In the genomic region with DNA sequence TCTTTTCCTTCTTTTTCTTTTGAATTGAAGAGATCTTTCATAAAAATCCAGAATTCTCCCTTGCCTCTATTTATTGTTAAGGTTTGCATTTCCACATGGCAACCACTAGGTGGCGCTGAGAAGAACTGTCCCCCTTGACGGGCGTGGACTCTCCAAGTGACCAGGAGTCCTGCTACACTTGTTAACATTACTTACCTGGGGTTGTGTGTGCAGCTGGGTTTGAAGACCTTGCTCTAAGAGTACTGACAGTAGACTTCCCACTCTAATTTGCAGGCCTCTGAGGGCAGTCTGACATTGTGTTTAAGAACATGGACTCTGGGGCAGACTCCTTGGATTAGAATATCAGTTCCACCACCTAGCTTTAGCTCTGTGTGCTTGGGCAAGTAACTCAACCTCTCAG, we compare ENCODE assay signal across 8 cellular contexts. TPM values are rescaled to one million over a fixed set of nuclear protein-coding genes. Genes with fewer than 3 reads are reported as not detected.
DNase-seq lines count a peak whose midpoint lies in the region; ATAC-seq and TF ChIP-seq lines count a peak whose summit lies in the region.

No MANE protein-coding gene starts in this region.

- no peaks in the 10 kb centered on the region for H3K36me3 Mint-ChIP-seq in natural killer cell treated with Interleukin-12 subunit alpha and Interleukin-12 subunit beta and Interleukin-15 and Interleukin-18, amount 100 ng/mL, for 72 hours

- TF ChIP-seq CTCF in WI38 (IDR thresholded peaks at IDR 0.05; ENCODE audit: low read depth, low read length) (peak; percentile 65), choroid plexus epithelial cell (conservative IDR thresholded peaks at IDR 0.05; ENCODE audit: low read depth, low read length) (peak; percentile 83)

- no peaks in the 10 kb centered on the region for H3K27me3 Mint-ChIP-seq in natural killer cell treated with Interleukin-12 subunit alpha and Interleukin-12 subunit beta and Interleukin-15 and Interleukin-18, amount 100 ng/mL, for 72 hours

- DNase-seq in activated gamma-delta T cell treated with Interleukin-2 at 50 U/mL for 16 hours (peak; percentile 43), activated gamma-delta T cell (lab: John Stamatoyannopoulos, UW) (no peak), choroid plexus epithelial cell (ENCODE audit: low read depth) (peak; percentile 40), dedifferentiated amniotic fluid mesenchymal stem cell (ENCODE audit: extremely low spot score) (no peak), globus pallidus (ENCODE audit: low spot score) (no peak)
- peak; percentile 64 for DNase-seq in natural killer cell treated with Interleukin-12 subunit alpha and Interleukin-12 subunit beta and Interleukin-15 and Interleukin-18, amount 100 ng/mL, for 72 hours (ENCODE audit: low spot score)

- H3K4me3 ChIP-seq in WI38 (ENCODE audit: low read depth, low read length): no peak overlapping the region
- no peak overlapping the region for H3K4me3 ChIP-seq in choroid plexus epithelial cell (ENCODE audit: low read depth, low read length)

- H3K27ac Mint-ChIP-seq in natural killer cell treated with Interleukin-12 subunit alpha and Interleukin-12 subunit beta and Interleukin-15 and Interleukin-18, amount 100 ng/mL, for 72 hours: peak overlapping the region; percentile 53 to 84

- H3K9me3 Mint-ChIP-seq in natural killer cell treated with Interleukin-12 subunit alpha and Interleukin-12 subunit beta and Interleukin-15 and Interleukin-18, amount 100 ng/mL, for 72 hours: no peaks in the 10 kb centered on the region

- no peak overlapping the region for H3K4me3 Mint-ChIP-seq in natural killer cell treated with Interleukin-12 subunit alpha and Interleukin-12 subunit beta and Interleukin-15 and Interleukin-18, amount 100 ng/mL, for 72 hours

- H3K4me1 Mint-ChIP-seq in natural killer cell treated with Interleukin-12 subunit alpha and Interleukin-12 subunit beta and Interleukin-15 and Interleukin-18, amount 100 ng/mL, for 72 hours (ENCODE audit: low read depth in 2 of 2): peaks cover 46 to 48% of the 10 kb centered on the region in 2 donors

- ATAC-seq in HG03571 (IDR thresholded peaks at IDR 0.05; ENCODE audit: unreplicated experiment): peak; percentile 61
- ATAC-seq in natural killer cell treated with Interleukin-12 subunit alpha and Interleukin-12 subunit beta and Interleukin-15 and Interleukin-18, amount 100 ng/mL, for 72 hours: peak; percentile 69 to 79

RNA-seq across cellular contexts. Expression of a gene that starts 52.8 kb away (rescaled TPM):
- 10 to 100 TPM; 11.6 to 24.0 TPM for total RNA-seq in natural killer cell treated with Interleukin-12 subunit alpha and Interleukin-12 subunit beta and Interleukin-15 and Interleukin-18, amount 100 ng/mL, for 72 hours

Comparison
In these comparisons a context has a peak if more than half of its experiments do, and no peak if none do; other contexts are left out.
1. DNase-seq: peak in activated gamma-delta T cell treated with Interleukin-2 at 50 U/mL for 16 hours (single experiment), choroid plexus epithelial cell (single experiment) and natural killer cell treated with Interleukin-12 subunit alpha and Interleukin-12 subunit beta and Interleukin-15 and Interleukin-18, amount 100 ng/mL, for 72 hours (single experiment); none in activated gamma-delta T cell (single experiment), dedifferentiated amniotic fluid mesenchymal stem cell (single experiment) and globus pallidus (single experiment).